39 cellular contexts compared by ENCODE assay signal in the genomic region with DNA sequence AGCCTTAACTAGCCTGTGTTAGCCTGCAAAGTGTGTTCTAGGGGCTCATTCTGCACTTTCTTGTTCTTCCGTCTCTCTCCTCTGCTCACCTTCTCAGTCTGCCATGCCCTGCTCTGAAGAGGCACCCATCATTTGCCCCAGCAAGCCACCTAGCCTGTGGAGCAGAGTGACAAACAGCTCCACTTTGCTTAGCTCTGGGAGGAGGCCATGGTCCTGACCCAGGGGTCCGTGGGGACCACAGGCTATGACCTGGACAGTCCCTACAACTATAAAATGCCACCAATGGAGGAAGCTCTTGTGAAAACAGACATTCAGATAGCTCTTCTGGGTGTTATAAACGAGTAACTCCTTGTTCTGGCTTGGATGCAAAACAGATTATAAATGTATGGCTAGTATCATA.
"Had no signal": no experiment of that assay in that cellular context is flagged by ENCODE, and none has a peak within 500 bp of the region (broad histone marks: within the 10 kb centered on the region; RNA-seq: fewer than 3 reads in every experiment).

No MANE protein-coding gene starts in this region.

- H3K4me1 Mint-ChIP-seq: activated naive CD4-positive, alpha-beta T cell treated with anti-CD3 and anti-CD28 coated beads, Interleukin-2, amount 10 ng/mL, durations not matched to agents 7 days and 5 days; activated naive CD4-positive, alpha-beta T cell treated with anti-CD3 and anti-CD28 coated beads, Interleukin-2, amount 50 U/mL, for 24 hours; activated naive CD8-positive, alpha-beta T cell treated with anti-CD3 and anti-CD28 coated beads for 36 hours; activated naive CD8-positive, alpha-beta T cell treated with anti-CD3 and anti-CD28 coated beads, Interleukin-2, amount 10 ng/mL, durations not matched to agents 7 days and 5 days; activated naive CD8-positive, alpha-beta T cell treated with anti-CD3 and anti-CD28 coated beads, Interleukin-2, amount 50 U/mL, for 24 hours; activated T-helper 17 cell treated with anti-CD3 and anti-CD28 coated beads, Interleukin-2, amount 50 U/mL, for 72 hours; central memory CD8-positive, alpha-beta T cell had no signal

- FAIRE-seq: astrocyte, bronchial epithelial cell had no signal

- DNase-seq: activated effector memory CD4-positive, alpha-beta T cell treated with anti-CD3 and anti-CD28 coated beads, Interleukin-2, amount 50 U/mL, for 16 hours; activated effector memory CD4-positive, alpha-beta T cell treated with Interleukin-2 at 50 U/mL for 16 hours; activated gamma-delta T cell; activated gamma-delta T cell treated with Interleukin-2 at 50 U/mL for 16 hours; activated naive CD4-positive, alpha-beta T cell; activated naive CD4-positive, alpha-beta T cell treated with anti-CD3 and anti-CD28 coated beads for 36 hours; activated naive CD4-positive, alpha-beta T cell treated with anti-CD3 and anti-CD28 coated beads, Interleukin-2, amount 10 ng/mL, durations not matched to agents 7 days and 5 days; activated naive CD4-positive, alpha-beta T cell treated with anti-CD3 and anti-CD28 coated beads, Interleukin-2, amount 50 U/mL, for 16 hours; activated naive CD4-positive, alpha-beta T cell treated with Interleukin-2 at 50 U/mL for 16 hours; activated naive CD8-positive, alpha-beta T cell treated with anti-CD3 and anti-CD28 coated beads for 36 hours; activated naive CD8-positive, alpha-beta T cell treated with anti-CD3 and anti-CD28 coated beads, Interleukin-2, amount 10 ng/mL, durations not matched to agents 7 days and 5 days; activated naive CD8-positive, alpha-beta T cell treated with anti-CD3 and anti-CD28 coated beads, Interleukin-2, amount 50 U/mL, for 24 hours; activated T-cell treated with anti-CD3 and anti-CD28 coated beads, Interleukin-2, amount 50 U/mL, for 1 hour; activated T-cell treated with anti-CD3 and anti-CD28 coated beads, Interleukin-2, amount 50 U/mL, for 24 hours; activated T-cell treated with anti-CD3 and anti-CD28 coated beads, Interleukin-2, amount 50 U/mL, for 4 hours; activated T-cell treated with anti-CD3 and anti-CD28 coated beads, Interleukin-2, amount 50 U/mL, for 48 hours; activated T-cell treated with anti-CD3 and anti-CD28 coated beads, Interleukin-2, amount 50 U/mL, for 72 hours; adrenal gland; amniotic stem cell; amygdala; anterior cingulate cortex; aorta; body of pancreas; brain microvascular endothelial cell; caudate nucleus; central memory CD4-positive, alpha-beta T cell; cerebellar nuclear complex had no signal

- H3K27ac Mint-ChIP-seq: activated naive CD4-positive, alpha-beta T cell treated with anti-CD3 and anti-CD28 coated beads for 36 hours; activated naive CD4-positive, alpha-beta T cell treated with anti-CD3 and anti-CD28 coated beads, Interleukin-2, amount 10 ng/mL, durations not matched to agents 7 days and 5 days; activated naive CD4-positive, alpha-beta T cell treated with anti-CD3 and anti-CD28 coated beads, Interleukin-2, amount 50 U/mL, for 24 hours; activated naive CD4-positive, alpha-beta T cell treated with anti-CD3 and anti-CD28 coated beads, Interleukin-2, amount 50 U/mL, for 72 hours; activated naive CD8-positive, alpha-beta T cell; activated naive CD8-positive, alpha-beta T cell treated with anti-CD3 and anti-CD28 coated beads for 36 hours; activated naive CD8-positive, alpha-beta T cell treated with anti-CD3 and anti-CD28 coated beads, Interleukin-2, amount 10 ng/mL, durations not matched to agents 7 days and 5 days; activated naive CD8-positive, alpha-beta T cell treated with anti-CD3 and anti-CD28 coated beads, Interleukin-2, amount 50 U/mL, for 24 hours; activated T-cell treated with anti-CD3 and anti-CD28 coated beads, Interleukin-2, amount 50 U/mL, for 24 hours; activated T-cell treated with anti-CD3 and anti-CD28 coated beads, Interleukin-2, amount 50 U/mL, for 72 hours; activated T-helper 1 cell treated with anti-CD3 and anti-CD28 coated beads, Interleukin-12 subunit alpha, Interleukin-12 subunit beta, Interleukin-2, Interleukin-4 antibody, amounts not matched to agents 30 ng/mL and 10 ng/mL and 1 ng/mL, durations not matched to agents 14 hours and 24 hours and 36 hours; activated T-helper 17 cell treated with anti-CD3 and anti-CD28 coated beads, Interleukin-2, amount 50 U/mL, for 72 hours; activated T-helper 2 cell treated with anti-CD3 and anti-CD28 coated beads, Interferon-gamma antibody, Interleukin-2, Interleukin-4, amounts not matched to agents 10 μg/mL and 5 μg/mL and 100 μg/mL, durations not matched to agents 14 hours and 24 hours and 36 hours; brain had no signal

- H3K27me3 ChIP-seq: adrenal gland, body of pancreas, brain microvascular endothelial cell, breast epithelium, cardiac muscle cell had no signal

- H3K27me3 Mint-ChIP-seq: activated naive CD4-positive, alpha-beta T cell treated with anti-CD3 and anti-CD28 coated beads, Interleukin-2, amount 10 ng/mL, durations not matched to agents 7 days and 5 days; activated naive CD4-positive, alpha-beta T cell treated with anti-CD3 and anti-CD28 coated beads, Interleukin-2, amount 50 U/mL, for 24 hours; activated naive CD8-positive, alpha-beta T cell; activated naive CD8-positive, alpha-beta T cell treated with anti-CD3 and anti-CD28 coated beads for 36 hours; activated naive CD8-positive, alpha-beta T cell treated with anti-CD3 and anti-CD28 coated beads, Interleukin-2, amount 10 ng/mL, durations not matched to agents 7 days and 5 days; activated naive CD8-positive, alpha-beta T cell treated with anti-CD3 and anti-CD28 coated beads, Interleukin-2, amount 50 U/mL, for 24 hours; activated T-cell treated with anti-CD3 and anti-CD28 coated beads, Interleukin-2, amount 50 U/mL, for 24 hours; activated T-helper 17 cell treated with anti-CD3 and anti-CD28 coated beads, Interleukin-2, amount 50 U/mL, for 72 hours; central memory CD8-positive, alpha-beta T cell had no signal

- H3K4me1 ChIP-seq: adrenal gland, body of pancreas, breast epithelium had no signal

- H3K4me3 Mint-ChIP-seq: activated naive CD4-positive, alpha-beta T cell treated with anti-CD3 and anti-CD28 coated beads for 36 hours; activated naive CD4-positive, alpha-beta T cell treated with anti-CD3 and anti-CD28 coated beads, Interleukin-2, amount 10 ng/mL, durations not matched to agents 7 days and 5 days; activated naive CD4-positive, alpha-beta T cell treated with anti-CD3 and anti-CD28 coated beads, Interleukin-2, amount 50 U/mL, for 24 hours; activated naive CD8-positive, alpha-beta T cell; activated naive CD8-positive, alpha-beta T cell treated with anti-CD3 and anti-CD28 coated beads for 36 hours; activated naive CD8-positive, alpha-beta T cell treated with anti-CD3 and anti-CD28 coated beads, Interleukin-2, amount 10 ng/mL, durations not matched to agents 7 days and 5 days; activated naive CD8-positive, alpha-beta T cell treated with anti-CD3 and anti-CD28 coated beads, Interleukin-2, amount 50 U/mL, for 24 hours; activated T-cell treated with anti-CD3 and anti-CD28 coated beads, Interleukin-2, amount 50 U/mL, for 24 hours; activated T-cell treated with anti-CD3 and anti-CD28 coated beads, Interleukin-2, amount 50 U/mL, for 4 hours; activated T-cell treated with anti-CD3 and anti-CD28 coated beads, Interleukin-2, amount 50 U/mL, for 72 hours; activated T-helper 1 cell treated with anti-CD3 and anti-CD28 coated beads, Interleukin-12 subunit alpha, Interleukin-12 subunit beta, Interleukin-2, Interleukin-4 antibody, amounts not matched to agents 30 ng/mL and 10 ng/mL and 1 ng/mL, durations not matched to agents 14 hours and 24 hours and 36 hours; activated T-helper 17 cell treated with anti-CD3 and anti-CD28 coated beads, Interleukin-2, amount 50 U/mL, for 72 hours; brain; central memory CD8-positive, alpha-beta T cell had no signal

- H3K9me3 ChIP-seq: adrenal gland, body of pancreas, breast epithelium had no signal

- H3K27ac ChIP-seq: adrenal gland, body of pancreas, brain microvascular endothelial cell, breast epithelium, cardiac muscle cell had no signal

- H3K4me3 ChIP-seq: adrenal gland, body of pancreas, breast epithelium, cardiac muscle cell had no signal

- H3K36me3 ChIP-seq: adrenal gland, brain microvascular endothelial cell, breast epithelium, cardiac muscle cell had no signal

- H3K36me3 Mint-ChIP-seq: activated naive CD4-positive, alpha-beta T cell treated with anti-CD3 and anti-CD28 coated beads, Interleukin-2, amount 10 ng/mL, durations not matched to agents 7 days and 5 days; activated naive CD4-positive, alpha-beta T cell treated with anti-CD3 and anti-CD28 coated beads, Interleukin-2, amount 50 U/mL, for 24 hours; activated naive CD8-positive, alpha-beta T cell; activated naive CD8-positive, alpha-beta T cell treated with anti-CD3 and anti-CD28 coated beads for 36 hours; activated naive CD8-positive, alpha-beta T cell treated with anti-CD3 and anti-CD28 coated beads, Interleukin-2, amount 10 ng/mL, durations not matched to agents 7 days and 5 days; brain had no signal

- H3K9me3 Mint-ChIP-seq: brain had no signal
